ENCODE assay signal across 8 cellular contexts in genomic region chr11:57476883-57477506, GRCh38. TPM values are rescaled to one million over a fixed set of nuclear protein-coding genes. Genes with fewer than 3 reads are reported as not detected.
DNase-seq lines count a peak whose midpoint lies in the region; ATAC-seq and TF ChIP-seq lines count a peak whose summit lies in the region.

No MANE protein-coding gene starts in this region.

- no peak for TF ChIP-seq POLR2A in GM18505 (IDR thresholded peaks at IDR 0.05; ENCODE audit: borderline replicate concordance, extremely low read depth, insufficient read depth, insufficient read length)

- intact Hi-C loops in mucosa of descending colon (cut with DNase I, micrococcal nuclease), result no loop called here

- peak; percentile 53 for ATAC-seq in GM18505 (IDR thresholded peaks at IDR 0.05; ENCODE audit: unreplicated experiment)
- ATAC-seq in HG02973 (IDR thresholded peaks at IDR 0.05; ENCODE audit: unreplicated experiment), result peak; percentile 50
- ATAC-seq in SK-N-SH treated with all-trans-retinoic acid at 6 μM for 48 hours, result peak; percentile 72
- ATAC-seq in mucosa of descending colon, result peak; percentile 80
- ATAC-seq in GM18517 (IDR thresholded peaks at IDR 0.05; ENCODE audit: unreplicated experiment), result no peak

- H3K9me3 ChIP-seq in effector memory CD4-positive, alpha-beta T cell (ENCODE audit: control insufficient read depth, low read length), result no peaks in the 10 kb centered on the region
- H3K9me3 ChIP-seq in mucosa of descending colon, result no peaks in the 10 kb centered on the region

- H3K4me3 ChIP-seq in ACC112 (ENCODE audit: low read depth, low read length) (peak overlapping the region; percentile 70), mucosa of descending colon (no peak overlapping the region)
- H3K4me3 ChIP-seq in effector memory CD4-positive, alpha-beta T cell (ENCODE audit: insufficient read depth, low read depth, low read length, poor library complexity, severe bottlenecking), result peak overlapping the region; percentile 52

- peak; percentile 41 for TF ChIP-seq CTCF in mucosa of descending colon (IDR thresholded peaks at IDR 0.05)

- H3K4me1 ChIP-seq in ACC112 (ENCODE audit: control insufficient read depth, insufficient read depth, low read length, unreplicated experiment) (no peaks in the 10 kb centered on the region), mucosa of descending colon (ENCODE audit: low read depth) (peaks cover 23% of the 10 kb centered on the region)
- peaks cover 14% of the 10 kb centered on the region for H3K4me1 ChIP-seq in effector memory CD4-positive, alpha-beta T cell (ENCODE audit: control insufficient read depth, insufficient read depth, low read length, poor library complexity, severe bottlenecking)

- H3K36me3 ChIP-seq in ACC112 (ENCODE audit: insufficient read depth, low read length) (no peaks in the 10 kb centered on the region), mucosa of descending colon (ENCODE audit: low read depth) (no peaks in the 10 kb centered on the region)
- H3K36me3 ChIP-seq in effector memory CD4-positive, alpha-beta T cell (ENCODE audit: control insufficient read depth, insufficient read depth, low read length), result no peaks in the 10 kb centered on the region

- peak overlapping the region; percentile 51 for H2AFZ ChIP-seq in ACC112 (ENCODE audit: low read length, unreplicated experiment)

- peaks cover 40% of the 10 kb centered on the region for H3K27me3 ChIP-seq in ACC112 (ENCODE audit: insufficient read depth, low read length)
- H3K27me3 ChIP-seq in effector memory CD4-positive, alpha-beta T cell (replicated peaks; ENCODE audit: control insufficient read depth, insufficient read depth, low read length, poor library complexity, severe bottlenecking), result no peaks in the 10 kb centered on the region

- DNase-seq in effector memory CD4-positive, alpha-beta T cell, result no peak
- DNase-seq in mucosa of descending colon, result peak in 2 of 3 donors; percentile 45 to 72
- no peak for DNase-seq in NCI-H524 (lab: John Stamatoyannopoulos, UW)

- H3K79me2 ChIP-seq in ACC112 (ENCODE audit: control insufficient read depth, insufficient read depth, low read length, unreplicated experiment), result no peaks in the 10 kb centered on the region

- H3K27ac ChIP-seq in ACC112 (ENCODE audit: low read depth, low read length), result no peak overlapping the region
- no peak overlapping the region for H3K27ac ChIP-seq in effector memory CD4-positive, alpha-beta T cell (ENCODE audit: insufficient read depth, low read length, poor library complexity, severe bottlenecking)

TF ChIP-seq in SK-N-SH treated with all-trans-retinoic acid at 6 μM for 48 hours, 23 proteins besides CTCF, POLR2A, EP300 and RAD21:
- TF ChIP-seq ISL1 (CRISPR knock-in tag; IDR thresholded peaks at IDR 0.05) (no peak), TSHZ2 (CRISPR knock-in tag; IDR thresholded peaks at IDR 0.05) (no peak), CSDC2 (CRISPR knock-in tag; IDR thresholded peaks at IDR 0.05) (no peak), ZNF70 (CRISPR knock-in tag; IDR thresholded peaks at IDR 0.05) (no peak), PPARA (CRISPR knock-in tag; IDR thresholded peaks at IDR 0.05; ENCODE audit: borderline replicate concordance) (no peak)
- TF ChIP-seq, protein P1, sequence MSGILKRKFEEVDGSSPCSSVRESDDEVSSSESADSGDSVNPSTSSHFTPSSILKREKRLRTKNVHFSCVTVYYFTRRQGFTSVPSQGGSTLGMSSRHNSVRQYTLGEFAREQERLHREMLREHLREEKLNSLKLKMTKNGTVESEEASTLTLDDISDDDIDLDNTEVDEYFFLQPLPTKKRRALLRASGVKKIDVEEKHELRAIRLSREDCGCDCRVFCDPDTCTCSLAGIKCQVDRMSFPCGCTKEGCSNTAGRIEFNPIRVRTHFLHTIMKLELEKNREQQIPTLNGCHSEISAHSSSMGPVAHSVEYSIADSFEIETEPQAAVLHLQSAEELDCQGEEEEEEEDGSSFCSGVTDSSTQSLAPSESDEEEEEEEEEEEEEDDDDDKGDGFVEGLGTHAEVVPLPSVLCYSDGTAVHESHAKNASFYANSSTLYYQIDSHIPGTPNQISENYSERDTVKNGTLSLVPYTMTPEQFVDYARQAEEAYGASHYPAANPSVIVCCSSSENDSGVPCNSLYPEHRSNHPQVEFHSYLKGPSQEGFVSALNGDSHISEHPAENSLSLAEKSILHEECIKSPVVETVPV (CRISPR knock-in tag; IDR thresholded peaks at IDR 0.05), result no peak

RNA-seq across cellular contexts. Expression of gene RTN4RL2, which starts 16.7 kb away (rescaled TPM):
- total RNA-seq in mucosa of descending colon, result under 1 TPM; 0.38 to 0.73 (median 0.48) TPM

RNA-seq across cellular contexts. Expression of gene SLC43A1, which starts 38.5 kb away (rescaled TPM):
- 10 to 100 TPM in 1 of 3 donors, 1 to 10 TPM in 2; 8.3 to 22.6 (median 9.9) TPM for total RNA-seq in mucosa of descending colon

RNA-seq across cellular contexts. Expression of gene SLC43A3, which starts 50.1 kb away (rescaled TPM):
- total RNA-seq in mucosa of descending colon, result 10 to 100 TPM in 2 of 3 donors, 1 to 10 TPM in 1; 6.3 to 24.4 (median 16.9) TPM

RNA-seq across cellular contexts. Expression of gene TIMM10, which starts 53.6 kb away (rescaled TPM):
- 10 to 100 TPM; 25.5 to 50.1 (median 49.9) TPM for total RNA-seq in mucosa of descending colon

Comparison
In these comparisons a context has a peak if more than half of its experiments do, and no peak if none do; other contexts are left out.
1. DNase-seq: peak in mucosa of descending colon (2 of 3); none in effector memory CD4-positive, alpha-beta T cell (0 of 3) and NCI-H524 (0 of 2).